In the genomic region with DNA sequence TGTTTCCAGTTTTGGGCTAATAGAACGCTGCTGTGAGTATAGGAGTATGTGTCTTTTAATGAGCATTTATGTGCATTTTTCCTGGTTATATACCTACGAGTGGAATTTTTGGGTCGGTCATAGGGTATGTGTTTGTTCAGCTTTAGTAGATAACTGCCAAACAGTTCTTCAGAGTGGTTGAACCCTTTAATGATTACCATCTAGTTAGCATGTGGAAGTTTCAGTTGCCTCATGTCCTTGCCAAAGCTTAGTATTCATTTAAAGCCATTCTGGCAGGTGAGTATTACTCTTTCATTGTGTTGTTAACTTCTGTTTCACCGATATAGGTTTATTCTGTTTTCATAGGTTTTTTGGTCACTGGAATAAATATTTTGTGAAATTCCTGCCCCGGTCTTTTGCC, we compare ENCODE assay signal across 21 cellular contexts.
DNase-seq lines count a peak whose midpoint lies in the region; ATAC-seq and FAIRE-seq lines count a peak whose summit lies in the region.
"Had no signal": no experiment of that assay in that cellular context is flagged by ENCODE, and none has a peak within 500 bp of the region (broad histone marks: within the 10 kb centered on the region; RNA-seq: fewer than 3 reads in every experiment).

No MANE protein-coding gene starts in this region.

- DNase-seq in GM18507 (ENCODE audit: extremely low spot score, insufficient read length, low read depth) (no peak), GF-D8 (lab: John Stamatoyannopoulos, UW) (no peak), NCI-H345 treated with DMSO at 0.1 percent for 48 hours (lab: John Stamatoyannopoulos, UW; ENCODE audit: unreplicated experiment) (no peak)
- DNase-seq in stimulated activated naive CD8-positive, alpha-beta T cell treated with anti-CD3 and anti-CD28 coated beads, Interleukin-15, Interleukin-2, amounts not matched to agents 100 U/mL and 50 U/mL, for 24 hours = no peak
- DNase-seq: amygdala; dorsolateral prefrontal cortex; GOT3; left ventricle myocardium superior; NCI-H1105 treated with DMSO at 0.1 percent for 48 hours; NCI-H2107; NCI-H524; Right ventricle myocardium superior; stimulated activated naive CD4-positive, alpha-beta T cell; T-helper 1 cell; upper lobe of left lung had no signal

- peak; percentile 86 for ATAC-seq in GM19452 (IDR thresholded peaks at IDR 0.05; ENCODE audit: unreplicated experiment)
- peak; percentile 79 for ATAC-seq in HG02759 (IDR thresholded peaks at IDR 0.05; ENCODE audit: unreplicated experiment)
- peak; percentile 79 for ATAC-seq in HG03378 (IDR thresholded peaks at IDR 0.05; ENCODE audit: unreplicated experiment)
- ATAC-seq in HG03025 (IDR thresholded peaks at IDR 0.05; ENCODE audit: low FRiP score, unreplicated experiment) = no peak
- ATAC-seq in stimulated activated naive CD8-positive, alpha-beta T cell treated with anti-CD3 and anti-CD28 coated beads, Interleukin-15, Interleukin-2, amounts not matched to agents 100 U/mL and 50 U/mL, for 24 hours = no peak
- ATAC-seq: gastroesophageal sphincter, left ventricle myocardium superior had no signal

- FAIRE-seq in GM18507 (lab: Jason Lieb, UNC) = peak; percentile 74
- FAIRE-seq: A204.1 had no signal

Comparison
In these comparisons a context has a peak if more than half of its experiments do, and no peak if none do; other contexts are left out.
1. ATAC-seq: peak in GM19452 (single experiment), HG02759 (single experiment) and HG03378 (single experiment); none in HG03025 (single experiment) and stimulated activated naive CD8-positive, alpha-beta T cell treated with anti-CD3 and anti-CD28 coated beads, Interleukin-15, Interleukin-2, amounts not matched to agents 100 U/mL and 50 U/mL, for 24 hours (single experiment).